ENCODE assay signal across 1 cellular context in the genomic region with DNA sequence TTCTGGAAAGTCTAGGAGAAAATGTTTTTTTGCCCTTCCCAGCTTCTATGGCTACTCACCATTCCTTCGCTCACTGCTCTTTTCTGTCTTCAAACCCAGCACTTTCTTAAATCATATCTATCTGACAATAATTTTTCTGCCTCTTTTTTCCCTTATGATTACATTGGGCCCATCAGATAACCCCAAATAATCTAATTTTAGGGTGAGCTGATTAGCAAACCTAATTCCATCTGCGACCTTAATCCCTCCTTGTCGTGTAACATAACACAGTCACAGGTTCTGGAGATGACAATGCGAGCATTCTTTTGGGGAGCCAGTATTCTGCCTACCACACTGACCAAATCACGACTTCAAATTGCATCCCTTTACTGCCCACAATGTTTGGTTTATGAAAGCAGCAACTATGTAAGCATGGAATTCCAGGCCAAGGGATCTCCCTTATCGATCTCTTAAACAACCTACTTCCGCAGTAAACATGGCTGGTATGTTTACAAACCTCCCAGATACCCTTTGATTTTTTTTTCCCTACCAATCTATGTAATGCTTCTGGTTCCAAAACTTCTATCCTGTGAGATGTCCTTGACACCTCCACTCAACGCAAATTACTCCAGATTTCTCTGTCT.
TF ChIP-seq lines count a peak whose summit lies in the region.

No MANE protein-coding gene starts in this region.

TF ChIP-seq in HepG2, 621 proteins besides CTCF, POLR2A, EP300 and RAD21 (continued from another document and continues in another):
- TF ChIP-seq, protein P1, sequence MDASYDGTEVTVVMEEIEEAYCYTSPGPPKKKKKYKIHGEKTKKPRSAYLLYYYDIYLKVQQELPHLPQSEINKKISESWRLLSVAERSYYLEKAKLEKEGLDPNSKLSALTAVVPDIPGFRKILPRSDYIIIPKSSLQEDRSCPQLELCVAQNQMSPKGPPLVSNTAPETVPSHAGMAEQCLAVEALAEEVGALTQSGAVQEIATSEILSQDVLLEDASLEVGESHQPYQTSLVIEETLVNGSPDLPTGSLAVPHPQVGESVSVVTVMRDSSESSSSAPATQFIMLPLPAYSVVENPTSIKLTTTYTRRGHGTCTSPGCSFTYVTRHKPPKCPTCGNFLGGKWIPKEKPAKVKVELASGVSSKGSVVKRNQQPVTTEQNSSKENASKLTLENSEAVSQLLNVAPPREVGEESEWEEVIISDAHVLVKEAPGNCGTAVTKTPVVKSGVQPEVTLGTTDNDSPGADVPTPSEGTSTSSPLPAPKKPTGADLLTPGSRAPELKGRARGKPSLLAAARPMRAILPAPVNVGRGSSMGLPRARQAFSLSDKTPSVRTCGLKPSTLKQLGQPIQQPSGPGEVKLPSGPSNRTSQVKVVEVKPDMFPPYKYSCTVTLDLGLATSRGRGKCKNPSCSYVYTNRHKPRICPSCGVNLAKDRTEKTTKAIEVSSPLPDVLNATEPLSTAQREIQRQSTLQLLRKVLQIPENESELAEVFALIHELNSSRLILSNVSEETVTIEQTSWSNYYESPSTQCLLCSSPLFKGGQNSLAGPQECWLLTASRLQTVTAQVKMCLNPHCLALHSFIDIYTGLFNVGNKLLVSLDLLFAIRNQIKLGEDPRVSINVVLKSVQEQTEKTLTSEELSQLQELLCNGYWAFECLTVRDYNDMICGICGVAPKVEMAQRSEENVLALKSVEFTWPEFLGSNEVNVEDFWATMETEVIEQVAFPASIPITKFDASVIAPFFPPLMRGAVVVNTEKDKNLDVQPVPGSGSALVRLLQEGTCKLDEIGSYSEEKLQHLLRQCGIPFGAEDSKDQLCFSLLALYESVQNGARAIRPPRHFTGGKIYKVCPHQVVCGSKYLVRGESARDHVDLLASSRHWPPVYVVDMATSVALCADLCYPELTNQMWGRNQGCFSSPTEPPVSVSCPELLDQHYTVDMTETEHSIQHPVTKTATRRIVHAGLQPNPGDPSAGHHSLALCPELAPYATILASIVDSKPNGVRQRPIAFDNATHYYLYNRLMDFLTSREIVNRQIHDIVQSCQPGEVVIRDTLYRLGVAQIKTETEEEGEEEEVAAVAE (CRISPR knock-in tag; IDR thresholded peaks at IDR 0.05; ENCODE audit: borderline replicate concordance), result 0 out of 2 replicates have a peak, but pooled peaks have one; percentile 38
- no peak for TF ChIP-seq ZNF430 (CRISPR knock-in tag; IDR thresholded peaks at IDR 0.05)
- peak; percentile 94 for TF ChIP-seq MIXL1 (CRISPR knock-in tag; IDR thresholded peaks at IDR 0.05)
- TF ChIP-seq ELF4 (CRISPR knock-in tag; IDR thresholded peaks at IDR 0.05; ENCODE audit: borderline replicate concordance), result no peak
- TF ChIP-seq, protein P2, sequence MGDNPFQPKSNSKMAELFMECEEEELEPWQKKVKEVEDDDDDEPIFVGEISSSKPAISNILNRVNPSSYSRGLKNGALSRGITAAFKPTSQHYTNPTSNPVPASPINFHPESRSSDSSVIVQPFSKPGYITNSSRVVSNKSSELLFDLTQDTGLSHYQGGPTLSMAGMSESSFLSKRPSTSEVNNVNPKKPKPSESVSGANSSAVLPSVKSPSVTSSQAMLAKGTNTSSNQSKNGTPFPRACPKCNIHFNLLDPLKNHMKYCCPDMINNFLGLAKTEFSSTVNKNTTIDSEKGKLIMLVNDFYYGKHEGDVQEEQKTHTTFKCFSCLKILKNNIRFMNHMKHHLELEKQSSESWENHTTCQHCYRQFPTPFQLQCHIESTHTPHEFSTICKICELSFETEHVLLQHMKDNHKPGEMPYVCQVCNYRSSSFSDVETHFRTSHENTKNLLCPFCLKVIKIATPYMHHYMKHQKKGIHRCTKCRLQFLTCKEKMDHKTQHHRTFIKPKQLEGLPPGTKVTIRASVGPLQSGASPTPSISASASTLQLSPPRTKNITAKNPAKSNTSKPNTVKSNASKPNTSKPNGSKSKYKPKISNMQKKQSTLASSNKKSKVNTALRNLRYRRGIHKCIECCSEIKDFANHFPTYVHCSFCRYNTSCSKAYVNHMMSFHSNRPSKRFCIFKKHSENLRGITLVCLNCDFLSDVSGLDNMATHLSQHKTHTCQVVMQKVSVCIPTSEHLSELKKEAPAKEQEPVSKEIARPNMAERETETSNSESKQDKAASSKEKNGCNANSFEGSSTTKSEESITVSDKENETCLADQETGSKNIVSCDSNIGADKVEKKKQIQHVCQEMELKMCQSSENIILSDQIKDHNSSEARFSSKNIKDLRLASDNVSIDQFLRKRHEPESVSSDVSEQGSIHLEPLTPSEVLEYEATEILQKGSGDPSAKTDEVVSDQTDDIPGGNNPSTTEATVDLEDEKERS (CRISPR knock-in tag; IDR thresholded peaks at IDR 0.05), result 0 out of 2 replicates have a peak, but pooled peaks have one; percentile 50
- peak; percentile 90 for TF ChIP-seq HDAC1 (CRISPR knock-in tag; IDR thresholded peaks at IDR 0.05)
- TF ChIP-seq SRY (CRISPR knock-in tag; IDR thresholded peaks at IDR 0.05), result no peak
- TF ChIP-seq HMG20B (CRISPR knock-in tag; conservative IDR thresholded peaks at IDR 0.05), result peak; percentile 67; the same call in 1 of the 2 replicates
- TF ChIP-seq ETV6 (CRISPR knock-in tag; conservative IDR thresholded peaks at IDR 0.05), result no peak
- TF ChIP-seq NR2C2 (CRISPR knock-in tag; IDR thresholded peaks at IDR 0.05; ENCODE audit: borderline replicate concordance), result peak; percentile 32; the same call in 1 of the 2 replicates
- peak; percentile 39; the same call in 1 of the 2 replicates for TF ChIP-seq ZNF652 (CRISPR knock-in tag; IDR thresholded peaks at IDR 0.05; ENCODE audit: borderline replicate concordance, low read depth)
- no peak for TF ChIP-seq ARNT2 (CRISPR knock-in tag; IDR thresholded peaks at IDR 0.05; ENCODE audit: low read depth)
- TF ChIP-seq MED13 (CRISPR knock-in tag; IDR thresholded peaks at IDR 0.05), result no peak
- TF ChIP-seq AKAP8 (CRISPR knock-in tag; IDR thresholded peaks at IDR 0.05), result no peak
- TF ChIP-seq IRX3 (CRISPR knock-in tag; IDR thresholded peaks at IDR 0.05; ENCODE audit: borderline replicate concordance, low read depth), result no peak
- TF ChIP-seq, protein P3, sequence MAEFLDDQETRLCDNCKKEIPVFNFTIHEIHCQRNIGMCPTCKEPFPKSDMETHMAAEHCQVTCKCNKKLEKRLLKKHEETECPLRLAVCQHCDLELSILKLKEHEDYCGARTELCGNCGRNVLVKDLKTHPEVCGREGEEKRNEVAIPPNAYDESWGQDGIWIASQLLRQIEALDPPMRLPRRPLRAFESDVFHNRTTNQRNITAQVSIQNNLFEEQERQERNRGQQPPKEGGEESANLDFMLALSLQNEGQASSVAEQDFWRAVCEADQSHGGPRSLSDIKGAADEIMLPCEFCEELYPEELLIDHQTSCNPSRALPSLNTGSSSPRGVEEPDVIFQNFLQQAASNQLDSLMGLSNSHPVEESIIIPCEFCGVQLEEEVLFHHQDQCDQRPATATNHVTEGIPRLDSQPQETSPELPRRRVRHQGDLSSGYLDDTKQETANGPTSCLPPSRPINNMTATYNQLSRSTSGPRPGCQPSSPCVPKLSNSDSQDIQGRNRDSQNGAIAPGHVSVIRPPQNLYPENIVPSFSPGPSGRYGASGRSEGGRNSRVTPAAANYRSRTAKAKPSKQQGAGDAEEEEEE (CRISPR knock-in tag; IDR thresholded peaks at IDR 0.05; ENCODE audit: borderline replicate concordance), result no peak
- no peak for TF ChIP-seq SP1 (IDR thresholded peaks at IDR 0.05)
- no peak for TF ChIP-seq SP1 (CRISPR knock-in tag; IDR thresholded peaks at IDR 0.05)
- TF ChIP-seq PCBP2 (optimal IDR thresholded peaks at IDR 0.05; ENCODE audit: low read depth, low read length, poor library complexity, severe bottlenecking), result no peak
- peak; percentile 61; the same call in 1 of the 2 replicates for TF ChIP-seq DPF2 (CRISPR knock-in tag; IDR thresholded peaks at IDR 0.05; ENCODE audit: borderline replicate concordance, low read depth)
- TF ChIP-seq ZNF274 (CRISPR knock-in tag; IDR thresholded peaks at IDR 0.05), result no peak
- TF ChIP-seq PHF21A (CRISPR knock-in tag; IDR thresholded peaks at IDR 0.05), result peak; percentile 62; the same call in 1 of the 2 replicates
- TF ChIP-seq, protein P4, sequence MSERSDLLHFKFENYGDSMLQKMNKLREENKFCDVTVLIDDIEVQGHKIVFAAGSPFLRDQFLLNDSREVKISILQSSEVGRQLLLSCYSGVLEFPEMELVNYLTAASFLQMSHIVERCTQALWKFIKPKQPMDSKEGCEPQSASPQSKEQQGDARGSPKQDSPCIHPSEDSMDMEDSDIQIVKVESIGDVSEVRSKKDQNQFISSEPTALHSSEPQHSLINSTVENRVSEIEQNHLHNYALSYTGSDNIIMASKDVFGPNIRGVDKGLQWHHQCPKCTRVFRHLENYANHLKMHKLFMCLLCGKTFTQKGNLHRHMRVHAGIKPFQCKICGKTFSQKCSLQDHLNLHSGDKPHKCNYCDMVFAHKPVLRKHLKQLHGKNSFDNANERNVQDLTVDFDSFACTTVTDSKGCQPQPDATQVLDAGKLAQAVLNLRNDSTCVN (CRISPR knock-in tag; IDR thresholded peaks at IDR 0.05; ENCODE audit: borderline replicate concordance), result peak; percentile 73; the same call in 1 of the 2 replicates
- peak; percentile 82 for TF ChIP-seq RXRB (CRISPR knock-in tag; IDR thresholded peaks at IDR 0.05; ENCODE audit: borderline replicate concordance)
- TF ChIP-seq, protein P5, sequence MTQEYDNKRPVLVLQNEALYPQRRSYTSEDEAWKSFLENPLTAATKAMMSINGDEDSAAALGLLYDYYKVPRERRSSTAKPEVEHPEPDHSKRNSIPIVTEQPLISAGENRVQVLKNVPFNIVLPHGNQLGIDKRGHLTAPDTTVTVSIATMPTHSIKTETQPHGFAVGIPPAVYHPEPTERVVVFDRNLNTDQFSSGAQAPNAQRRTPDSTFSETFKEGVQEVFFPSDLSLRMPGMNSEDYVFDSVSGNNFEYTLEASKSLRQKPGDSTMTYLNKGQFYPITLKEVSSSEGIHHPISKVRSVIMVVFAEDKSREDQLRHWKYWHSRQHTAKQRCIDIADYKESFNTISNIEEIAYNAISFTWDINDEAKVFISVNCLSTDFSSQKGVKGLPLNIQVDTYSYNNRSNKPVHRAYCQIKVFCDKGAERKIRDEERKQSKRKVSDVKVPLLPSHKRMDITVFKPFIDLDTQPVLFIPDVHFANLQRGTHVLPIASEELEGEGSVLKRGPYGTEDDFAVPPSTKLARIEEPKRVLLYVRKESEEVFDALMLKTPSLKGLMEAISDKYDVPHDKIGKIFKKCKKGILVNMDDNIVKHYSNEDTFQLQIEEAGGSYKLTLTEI (CRISPR knock-in tag; conservative IDR thresholded peaks at IDR 0.05), result no peak
- TF ChIP-seq, protein P6, sequence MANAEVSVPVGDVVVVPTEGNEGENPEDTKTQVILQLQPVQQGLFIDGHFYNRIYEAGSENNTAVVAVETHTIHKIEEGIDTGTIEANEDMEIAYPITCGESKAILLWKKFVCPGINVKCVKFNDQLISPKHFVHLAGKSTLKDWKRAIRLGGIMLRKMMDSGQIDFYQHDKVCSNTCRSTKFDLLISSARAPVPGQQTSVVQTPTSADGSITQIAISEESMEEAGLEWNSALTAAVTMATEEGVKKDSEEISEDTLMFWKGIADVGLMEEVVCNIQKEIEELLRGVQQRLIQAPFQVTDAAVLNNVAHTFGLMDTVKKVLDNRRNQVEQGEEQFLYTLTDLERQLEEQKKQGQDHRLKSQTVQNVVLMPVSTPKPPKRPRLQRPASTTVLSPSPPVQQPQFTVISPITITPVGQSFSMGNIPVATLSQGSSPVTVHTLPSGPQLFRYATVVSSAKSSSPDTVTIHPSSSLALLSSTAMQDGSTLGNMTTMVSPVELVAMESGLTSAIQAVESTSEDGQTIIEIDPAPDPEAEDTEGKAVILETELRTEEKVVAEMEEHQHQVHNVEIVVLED (CRISPR knock-in tag; IDR thresholded peaks at IDR 0.05; ENCODE audit: borderline replicate concordance), result no peak
- TF ChIP-seq, protein P7, sequence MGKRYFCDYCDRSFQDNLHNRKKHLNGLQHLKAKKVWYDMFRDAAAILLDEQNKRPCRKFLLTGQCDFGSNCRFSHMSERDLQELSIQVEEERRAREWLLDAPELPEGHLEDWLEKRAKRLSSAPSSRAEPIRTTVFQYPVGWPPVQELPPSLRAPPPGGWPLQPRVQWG (CRISPR knock-in tag; IDR thresholded peaks at IDR 0.05; ENCODE audit: borderline replicate concordance, low read depth), result no peak
- TF ChIP-seq, protein P8, sequence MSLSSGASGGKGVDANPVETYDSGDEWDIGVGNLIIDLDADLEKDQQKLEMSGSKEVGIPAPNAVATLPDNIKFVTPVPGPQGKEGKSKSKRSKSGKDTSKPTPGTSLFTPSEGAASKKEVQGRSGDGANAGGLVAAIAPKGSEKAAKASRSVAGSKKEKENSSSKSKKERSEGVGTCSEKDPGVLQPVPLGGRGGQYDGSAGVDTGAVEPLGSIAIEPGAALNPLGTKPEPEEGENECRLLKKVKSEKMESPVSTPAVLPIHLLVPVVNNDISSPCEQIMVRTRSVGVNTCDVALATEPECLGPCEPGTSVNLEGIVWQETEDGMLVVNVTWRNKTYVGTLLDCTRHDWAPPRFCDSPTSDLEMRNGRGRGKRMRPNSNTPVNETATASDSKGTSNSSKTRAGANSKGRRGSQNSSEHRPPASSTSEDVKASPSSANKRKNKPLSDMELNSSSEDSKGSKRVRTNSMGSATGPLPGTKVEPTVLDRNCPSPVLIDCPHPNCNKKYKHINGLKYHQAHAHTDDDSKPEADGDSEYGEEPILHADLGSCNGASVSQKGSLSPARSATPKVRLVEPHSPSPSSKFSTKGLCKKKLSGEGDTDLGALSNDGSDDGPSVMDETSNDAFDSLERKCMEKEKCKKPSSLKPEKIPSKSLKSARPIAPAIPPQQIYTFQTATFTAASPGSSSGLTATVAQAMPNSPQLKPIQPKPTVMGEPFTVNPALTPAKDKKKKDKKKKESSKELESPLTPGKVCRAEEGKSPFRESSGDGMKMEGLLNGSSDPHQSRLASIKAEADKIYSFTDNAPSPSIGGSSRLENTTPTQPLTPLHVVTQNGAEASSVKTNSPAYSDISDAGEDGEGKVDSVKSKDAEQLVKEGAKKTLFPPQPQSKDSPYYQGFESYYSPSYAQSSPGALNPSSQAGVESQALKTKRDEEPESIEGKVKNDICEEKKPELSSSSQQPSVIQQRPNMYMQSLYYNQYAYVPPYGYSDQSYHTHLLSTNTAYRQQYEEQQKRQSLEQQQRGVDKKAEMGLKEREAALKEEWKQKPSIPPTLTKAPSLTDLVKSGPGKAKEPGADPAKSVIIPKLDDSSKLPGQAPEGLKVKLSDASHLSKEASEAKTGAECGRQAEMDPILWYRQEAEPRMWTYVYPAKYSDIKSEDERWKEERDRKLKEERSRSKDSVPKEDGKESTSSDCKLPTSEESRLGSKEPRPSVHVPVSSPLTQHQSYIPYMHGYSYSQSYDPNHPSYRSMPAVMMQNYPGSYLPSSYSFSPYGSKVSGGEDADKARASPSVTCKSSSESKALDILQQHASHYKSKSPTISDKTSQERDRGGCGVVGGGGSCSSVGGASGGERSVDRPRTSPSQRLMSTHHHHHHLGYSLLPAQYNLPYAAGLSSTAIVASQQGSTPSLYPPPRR (CRISPR knock-in tag; IDR thresholded peaks at IDR 0.05; ENCODE audit: borderline replicate concordance), result peak; percentile 86
- no peak for TF ChIP-seq DNMT1 (CRISPR knock-in tag; IDR thresholded peaks at IDR 0.05)
